ENCODE assay signal across 18 cellular contexts in genomic region chr9:137313326-137313920, GRCh38. TPM values are rescaled to one million over a fixed set of nuclear protein-coding genes. Genes with fewer than 3 reads are reported as not detected.
A peak's percentile ranks its signal among the peaks of the same experiment; 100 is the strongest.
DNase-seq lines count a peak whose midpoint lies in the region; ATAC-seq and TF ChIP-seq lines count a peak whose summit lies in the region.
"Had no signal": no experiment of that assay in that cellular context is flagged by ENCODE, and none has a peak within 500 bp of the region (broad histone marks: within the 10 kb centered on the region; RNA-seq: fewer than 3 reads in every experiment).

No MANE protein-coding gene starts in this region.

- H3K4me1 Mint-ChIP-seq in glutamatergic neuron (ENCODE audit: low read depth, unreplicated experiment) = peaks cover 3% of the 10 kb centered on the region
- no peaks in the 10 kb centered on the region for H3K4me1 Mint-ChIP-seq in activated naive CD4-positive, alpha-beta T cell treated with anti-CD3 and anti-CD28 coated beads for 36 hours (ENCODE audit: low read depth)
- H3K4me1 Mint-ChIP-seq: activated CD8-positive, alpha-beta memory T cell treated with anti-CD3 and anti-CD28 coated beads, Interleukin-2, amount 10 ng/mL, durations not matched to agents 7 days and 5 days; T-helper 17 cell had no signal

- H3K27ac ChIP-seq in PC-3 (ENCODE audit: low read length) = 0 out of 2 replicates have a peak overlapping the region, but pooled peaks have one; percentile 4
- H3K27ac ChIP-seq in spleen = no peak overlapping the region
- H3K27ac ChIP-seq in mammary epithelial cell (ENCODE audit: insufficient read depth, low read depth, low read length) = no peak overlapping the region
- H3K27ac ChIP-seq: testis had no signal

- H3K36me3 Mint-ChIP-seq in glutamatergic neuron (ENCODE audit: unreplicated experiment) = no peaks in the 10 kb centered on the region
- H3K36me3 Mint-ChIP-seq in activated naive CD4-positive, alpha-beta T cell treated with anti-CD3 and anti-CD28 coated beads for 36 hours (ENCODE audit: low read depth) = no peaks in the 10 kb centered on the region
- H3K36me3 Mint-ChIP-seq: activated CD8-positive, alpha-beta memory T cell treated with anti-CD3 and anti-CD28 coated beads, Interleukin-2, amount 10 ng/mL, durations not matched to agents 7 days and 5 days had no signal

- no peak for TF ChIP-seq POLR2A in spleen (IDR thresholded peaks at IDR 0.05)

- DNase-seq in ELF-1 (ENCODE audit: low read depth, low spot score) = peak; percentile 6
- no peak for DNase-seq in PC-3
- peak; percentile 24 for DNase-seq in glutamatergic neuron
- DNase-seq in spleen = peak; percentile 73
- no peak for DNase-seq in mammary epithelial cell
- DNase-seq in activated naive CD4-positive, alpha-beta T cell treated with anti-CD3 and anti-CD28 coated beads for 36 hours = no peak
- DNase-seq: activated CD4-positive, CD25-positive, alpha-beta regulatory T cell; activated CD8-positive, alpha-beta memory T cell treated with anti-CD3 and anti-CD28 coated beads, Interleukin-2, amount 10 ng/mL, durations not matched to agents 7 days and 5 days; C1 segment of cervical spinal cord; dermis blood vessel endothelial cell; GOT3; NCI-H1417; SHP77; stimulated activated CD4-positive, alpha-beta T cell treated with anti-CD3 and anti-CD28 coated beads, Interleukin-2, amount 100 ng/mL, for 48 hours; T-helper 17 cell; testis had no signal

- peaks cover 29% of the 10 kb centered on the region for H3K4me1 ChIP-seq in PC-3 (ENCODE audit: insufficient read depth, low read length)
- peaks cover 4 to 55% (median 27%) of the 10 kb centered on the region in 6 donors for H3K4me1 ChIP-seq in spleen
- peaks cover 23% of the 10 kb centered on the region for H3K4me1 ChIP-seq in mammary epithelial cell (ENCODE audit: insufficient read depth, low read length)

- dilution Hi-C loops in mammary epithelial cell (cut with HindIII; ENCODE audit: low sequenced_read_pairs) = loop anchor here (5.0 kb wide), 1 partner anchor 54 kb away; no protein-coding TSS in a partner anchor

- H3K27me3 ChIP-seq in PC-3 (ENCODE audit: low read length) (no peaks in the 10 kb centered on the region), spleen (replicated peaks in 1 of 7) (peaks cover 0 to 33% (median 16%) of the 10 kb centered on the region in 7 donors), mammary epithelial cell (ENCODE audit: insufficient read depth, low read length) (no peaks in the 10 kb centered on the region)
- H3K27me3 ChIP-seq: testis had no signal

- H4K20me1 ChIP-seq in PC-3 (ENCODE audit: low read length) (no peaks in the 10 kb centered on the region), mammary epithelial cell (ENCODE audit: insufficient read depth, low read length) (no peaks in the 10 kb centered on the region)

- H3K79me2 ChIP-seq in PC-3 (ENCODE audit: low read length) = no peaks in the 10 kb centered on the region
- H3K79me2 ChIP-seq in mammary epithelial cell (ENCODE audit: insufficient read depth, low read length) = no peaks in the 10 kb centered on the region

- no peak for ATAC-seq in PC-3
- ATAC-seq in GM18868 (IDR thresholded peaks at IDR 0.05; ENCODE audit: unreplicated experiment) = no peak
- ATAC-seq: activated CD8-positive, alpha-beta memory T cell treated with anti-CD3 and anti-CD28 coated beads, Interleukin-2, amount 10 ng/mL, durations not matched to agents 7 days and 5 days; T-helper 17 cell had no signal

- POLR2A ChIA-PET in PC-3 (lab: Charles Lee; ENCODE audit: unreplicated experiment) = no interaction called here

- in situ Hi-C loops in mammary epithelial cell (cut with MboI; ENCODE audit: low sequenced_read_pairs in 2 of 2) = no loop called here

- no peaks in the 10 kb centered on the region for H3K27me3 Mint-ChIP-seq in glutamatergic neuron (ENCODE audit: unreplicated experiment)
- peaks cover 3% of the 10 kb centered on the region for H3K27me3 Mint-ChIP-seq in activated naive CD4-positive, alpha-beta T cell treated with anti-CD3 and anti-CD28 coated beads for 36 hours (ENCODE audit: low read depth)
- H3K27me3 Mint-ChIP-seq: activated CD8-positive, alpha-beta memory T cell treated with anti-CD3 and anti-CD28 coated beads, Interleukin-2, amount 10 ng/mL, durations not matched to agents 7 days and 5 days; T-helper 17 cell had no signal

- no peaks in the 10 kb centered on the region for H3K9me3 ChIP-seq in PC-3 (ENCODE audit: low read length)
- H3K9me3 ChIP-seq in spleen = no peaks in the 10 kb centered on the region
- H3K9me3 ChIP-seq in mammary epithelial cell (replicated peaks; ENCODE audit: insufficient read depth, low read length) = no peaks in the 10 kb centered on the region
- H3K9me3 ChIP-seq: testis had no signal

- H3K4me2 ChIP-seq in PC-3 (ENCODE audit: low read length) = no peak overlapping the region
- no peak overlapping the region for H3K4me2 ChIP-seq in mammary epithelial cell (ENCODE audit: insufficient read depth, low read depth, low read length)

- H3K9me2 ChIP-seq in PC-3 (replicated peaks; ENCODE audit: low read length) = no peaks in the 10 kb centered on the region

- H3K36me3 ChIP-seq in PC-3 (ENCODE audit: low read depth, low read length) (no peaks in the 10 kb centered on the region), spleen (no peaks in the 10 kb centered on the region), mammary epithelial cell (ENCODE audit: insufficient read depth, low read length) (no peaks in the 10 kb centered on the region)

- TF ChIP-seq CTCF in PC-3 (conservative IDR thresholded peaks at IDR 0.05; ENCODE audit: low read depth, low read length) (no peak), glutamatergic neuron (IDR thresholded peaks at IDR 0.05; ENCODE audit: partially characterized antibody, unreplicated experiment) (no peak), spleen (IDR thresholded peaks at IDR 0.05 in 8 of 11, conservative IDR thresholded peaks at IDR 0.05 in 3 of 11) (no peak), mammary epithelial cell (conservative IDR thresholded peaks at IDR 0.05 in 1 of 2, IDR thresholded peaks at IDR 0.05 in 1 of 2; ENCODE audit: extremely low read depth in 1 of 2, insufficient read depth in 1 of 2, low read depth in 1 of 2, low read length in 2 of 2) (no peak)

- 64 to 88% (median 75%) methylated on average over 3 to 8 of the region's 8 CpGs for WGBS in spleen, 5 donors
- WGBS in mammary epithelial cell (ENCODE audit: low coverage, missing lambda C conversion rate) = 43% methylated on average over 2 of the region's 8 CpGs

- intact Hi-C loops in PC-3 (cut with micrococcal nuclease) = no loop called here
- intact Hi-C loops in spleen (cut with DNase I; ENCODE audit: low total_unique reads) = no loop called here
- intact Hi-C loops in mammary epithelial cell (cut with micrococcal nuclease) = no loop called here
- intact Hi-C loops in activated naive CD4-positive, alpha-beta T cell treated with anti-CD3 and anti-CD28 coated beads for 36 hours (cut with micrococcal nuclease) = no loop called here

- CTCF ChIA-PET in PC-3 (lab: Charles Lee) (no interaction called here), mammary epithelial cell (lab: Charles Lee; ENCODE audit: low non-redundant PET) (no interaction called here)
- CTCF ChIA-PET in activated naive CD4-positive, alpha-beta T cell treated with anti-CD3 and anti-CD28 coated beads for 36 hours (lab: Charles Lee) = no interaction called here

- H3K9me3 Mint-ChIP-seq in glutamatergic neuron (ENCODE audit: unreplicated experiment) = peaks cover 4% of the 10 kb centered on the region
- H3K9me3 Mint-ChIP-seq in activated naive CD4-positive, alpha-beta T cell treated with anti-CD3 and anti-CD28 coated beads for 36 hours = no peaks in the 10 kb centered on the region

- BruUV-seq in PC-3 (replicated peaks; lab: Mats Ljungman, UMichigan) (no TSS peak), mammary epithelial cell (replicated peaks; lab: Mats Ljungman, UMichigan) (no TSS peak)

- H3K9ac ChIP-seq in PC-3 (ENCODE audit: low read length) (no peak overlapping the region), mammary epithelial cell (ENCODE audit: insufficient read depth, low read length) (no peak overlapping the region)

- H3F3A ChIP-seq in PC-3 (ENCODE audit: low read length, unreplicated experiment) = no peaks in the 10 kb centered on the region

- no peak overlapping the region for H3K27ac Mint-ChIP-seq in glutamatergic neuron (ENCODE audit: unreplicated experiment)
- no peak overlapping the region for H3K27ac Mint-ChIP-seq in activated naive CD4-positive, alpha-beta T cell treated with anti-CD3 and anti-CD28 coated beads for 36 hours
- H3K27ac Mint-ChIP-seq: activated CD8-positive, alpha-beta memory T cell treated with anti-CD3 and anti-CD28 coated beads, Interleukin-2, amount 10 ng/mL, durations not matched to agents 7 days and 5 days; T-helper 17 cell had no signal

- H3K4me3 ChIP-seq in PC-3 (ENCODE audit: low read length) = no peak overlapping the region
- H3K4me3 ChIP-seq in spleen = no peak overlapping the region
- no peak overlapping the region for H3K4me3 ChIP-seq in mammary epithelial cell (replicated peaks in 1 of 3; ENCODE audit: insufficient read depth in 1 of 3, low read depth in 2 of 3, low read length in 3 of 3)
- H3K4me3 ChIP-seq: testis had no signal

- H2AFZ ChIP-seq in PC-3 (ENCODE audit: low read length) (no peak overlapping the region), mammary epithelial cell (ENCODE audit: low read depth, low read length) (no peak overlapping the region)

- H3K4me3 Mint-ChIP-seq in glutamatergic neuron (ENCODE audit: unreplicated experiment) = peak overlapping the region; percentile 8
- H3K4me3 Mint-ChIP-seq in activated naive CD4-positive, alpha-beta T cell treated with anti-CD3 and anti-CD28 coated beads for 36 hours = no peak overlapping the region
- H3K4me3 Mint-ChIP-seq: activated CD8-positive, alpha-beta memory T cell treated with anti-CD3 and anti-CD28 coated beads, Interleukin-2, amount 10 ng/mL, durations not matched to agents 7 days and 5 days; T-helper 17 cell had no signal

RNA-seq across cellular contexts. Expression of gene NRARP, which starts 11.4 kb away (rescaled TPM):
- total RNA-seq in PC-3 (2014; rRNA removed) = 35.5 and 36.8 TPM in 2 replicates
- total RNA-seq in glutamatergic neuron (ENCODE audit: unreplicated experiment) = 15.2 TPM
- 10 to 100 TPM in 3 of 7 donors, 1 to 10 TPM in 4; 5.6 to 24.4 (median 9.4) TPM for total RNA-seq in spleen
- 1 to 10 TPM in 1 of 3 donors, under 1 TPM in 2; 0.37 to 1.3 (median 0.94) TPM for polyA plus RNA-seq in spleen
- total RNA-seq in mammary epithelial cell = 1 to 10 TPM in 1 of 2 donors, under 1 TPM in 1; 0.50 to 1.2 TPM
- polyA plus RNA-seq in mammary epithelial cell = 0.37 TPM
- not detected for polyA minus RNA-seq in mammary epithelial cell
- total RNA-seq in activated naive CD4-positive, alpha-beta T cell treated with anti-CD3 and anti-CD28 coated beads for 36 hours = 1 to 10 TPM; 1.8 to 2.2 TPM
- total RNA-seq: LHCN-M2 had no signal

RNA-seq across cellular contexts. Expression of gene TOR4A, which starts 35.9 kb away (rescaled TPM):
- total RNA-seq in PC-3 (2014; rRNA removed) (28.9 and 32.7 TPM in 2 replicates), glutamatergic neuron (ENCODE audit: unreplicated experiment) (1.5 TPM), spleen (10 to 100 TPM; 23.1 to 39.9 (median 29.4) TPM), mammary epithelial cell (1 to 10 TPM in 1 of 2 donors, under 1 TPM in 1; 0.73 to 1.5 TPM)
- polyA plus RNA-seq in spleen (10 to 100 TPM in 1 of 3 donors, 1 to 10 TPM in 2; 3.2 to 10.8 (median 5.1) TPM), mammary epithelial cell (0.11 TPM)
- not detected for polyA minus RNA-seq in mammary epithelial cell
- 1 to 10 TPM in 1 of 2 experiments, under 1 TPM in 1; 0.93 to 1.1 TPM for total RNA-seq in activated naive CD4-positive, alpha-beta T cell treated with anti-CD3 and anti-CD28 coated beads for 36 hours

RNA-seq across cellular contexts. Expression of gene NELFB, which starts 58.3 kb away (rescaled TPM):
- total RNA-seq in PC-3 (2014; rRNA removed) (50.7 and 69.5 TPM in 2 replicates), glutamatergic neuron (ENCODE audit: unreplicated experiment) (48.5 TPM), spleen (10 to 100 TPM; 27.7 to 46.8 (median 39.9) TPM), mammary epithelial cell (10 to 100 TPM; 39.5 to 54.9 TPM)
- polyA plus RNA-seq in spleen (10 to 100 TPM; 26.6 to 49.7 (median 28.0) TPM), mammary epithelial cell (44.4 TPM)
- polyA minus RNA-seq in mammary epithelial cell = 37.9 TPM
- 10 to 100 TPM; 47.0 to 47.1 TPM for total RNA-seq in activated naive CD4-positive, alpha-beta T cell treated with anti-CD3 and anti-CD28 coated beads for 36 hours

Comparison
In these comparisons a context has a peak if more than half of its experiments do, and no peak if none do; other contexts are left out.
1. DNase-seq: peak in ELF-1 (single experiment), glutamatergic neuron (single experiment) and spleen (single experiment); none in PC-3 (single experiment), mammary epithelial cell (single experiment) and activated naive CD4-positive, alpha-beta T cell treated with anti-CD3 and anti-CD28 coated beads for 36 hours (single experiment).